ENCODE assay signal across 8 cellular contexts in the genomic region with DNA sequence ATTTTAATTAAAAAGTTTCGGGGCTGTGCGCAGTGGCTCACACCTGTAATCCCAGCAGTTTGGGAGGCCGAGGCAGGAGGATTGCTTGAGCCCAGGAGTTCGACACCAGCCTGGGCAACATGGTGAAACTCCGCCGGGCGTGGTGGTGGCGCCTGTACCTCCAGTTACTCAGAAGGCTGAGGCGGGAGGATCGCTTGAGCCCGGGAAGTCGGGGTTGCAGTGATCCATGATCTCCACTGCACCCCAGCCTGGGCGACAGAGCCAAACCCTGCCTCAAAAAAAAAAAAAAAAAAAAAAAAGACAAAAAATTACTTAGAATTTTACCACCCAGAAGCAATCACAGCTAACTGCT. TPM values are rescaled to one million over a fixed set of nuclear protein-coding genes. Genes with fewer than 3 reads are reported as not detected.
DNase-seq lines count a peak whose midpoint lies in the region; ATAC-seq and TF ChIP-seq lines count a peak whose summit lies in the region.
"Not testable (repeated sequence)": the region's sequence is repeated elsewhere in the genome, so short reads cannot be mapped to it uniquely, and the experiment has no call there.

No MANE protein-coding gene starts in this region.

- CTCF ChIA-PET in Calu3 (lab: Charles Lee), result interaction anchor here (0.6 to 1.3 kb wide), 13 partner anchors 10 to 1470 kb away, joined by 3 to 14 read pairs (median 6); no protein-coding TSS in a partner anchor

- peaks cover 33% of the 10 kb centered on the region for H3K36me3 ChIP-seq in MG63
- H3K36me3 ChIP-seq in adipocyte (ENCODE audit: control insufficient read depth, insufficient read depth, low read length, severe bottlenecking), result peaks cover 22% of the 10 kb centered on the region
- not testable (repeated sequence) for H3K36me3 ChIP-seq in ovary
- peaks cover 13% of the 10 kb centered on the region for H3K36me3 ChIP-seq in thoracic aorta

- not testable (repeated sequence) for ATAC-seq in left colon; thoracic aorta (ENCODE audit: insufficient number of reproducible peaks, low FRiP score, low read depth)

- not testable (repeated sequence) for H3K9me3 ChIP-seq in MG63; adipocyte (ENCODE audit: control insufficient read depth, low read length); ovary; thoracic aorta

- not testable (repeated sequence) for H3K27me3 ChIP-seq in MG63; adipocyte (replicated peaks; ENCODE audit: control insufficient read depth, insufficient read depth, low read length); ovary; thoracic aorta (replicated peaks; ENCODE audit: insufficient read depth)

- BruUV-seq in Calu3 (replicated peaks; lab: Mats Ljungman, UMichigan), result TSS peak; percentile 99

- DNase-seq in Calu3; MG63; adipocyte (ENCODE audit: low read depth); epithelial cell of proximal tubule (ENCODE audit: low read depth); thoracic aorta (ENCODE audit: low spot score): not testable (repeated sequence)
- DNase-seq in T-helper 9 cell (peak; percentile 10), left colon (peak; percentile 39 to 60), ovary (peak in 4 of 5 donors; percentile 45 to 60 (median 55))

- not testable (repeated sequence) for H3K4me1 ChIP-seq in adipocyte (ENCODE audit: control insufficient read depth, insufficient read depth, low read length); ovary (ENCODE audit: insufficient read depth)
- H3K4me1 ChIP-seq in thoracic aorta (ENCODE audit: control insufficient read depth in 1 of 2, low read depth in 2 of 2), result peaks cover 4 to 14% of the 10 kb centered on the region in 2 donors

- not testable (repeated sequence) for TF ChIP-seq POLR2A in ovary (IDR thresholded peaks at IDR 0.05)

- not testable (repeated sequence) for TF ChIP-seq EP300 in ovary (IDR thresholded peaks at IDR 0.05)

- peaks cover 14% of the 10 kb centered on the region for H3K4me1 Mint-ChIP-seq in Calu3 (ENCODE audit: low read depth, unreplicated experiment)

- peak overlapping the region in 1 of 2 donors; percentile 52 for H3K27ac ChIP-seq in ovary
- peak overlapping the region; percentile 2 to 71 for H3K27ac ChIP-seq in thoracic aorta

- H3K9me3 Mint-ChIP-seq in Calu3 (ENCODE audit: low read depth, unreplicated experiment), result not testable (repeated sequence)

- H3K27me3 Mint-ChIP-seq in Calu3 (ENCODE audit: unreplicated experiment), result not testable (repeated sequence)

- not testable (repeated sequence) for TF ChIP-seq CTCF in Calu3 (IDR thresholded peaks at IDR 0.05; ENCODE audit: unreplicated experiment); epithelial cell of proximal tubule (conservative IDR thresholded peaks at IDR 0.05; ENCODE audit: low read depth, low read length); ovary (IDR thresholded peaks at IDR 0.05); thoracic aorta (IDR thresholded peaks at IDR 0.05)

- WGBS in ovary, 3 donors, result 53 to 58% (median 55%) methylated on average over 13 of the region's 13 CpGs

- intact Hi-C loops in Calu3 (cut with micrococcal nuclease; ENCODE audit: unreplicated experiment) (loop anchor here (2.0 kb wide), 1 partner anchor 32 kb away; no protein-coding TSS in a partner anchor), left colon (cut with DNase I, micrococcal nuclease) (loop anchor here (5.0 kb wide), 1 partner anchor 86 kb away; no protein-coding TSS in a partner anchor), ovary (cut with DNase I) (loop anchor here in 3 of 4 donors (1.0 to 5.0 kb wide), 2 partner anchors 86 kb away; no protein-coding TSS in a partner anchor)

- peak overlapping the region; percentile 86 for H3K4me3 ChIP-seq in MG63
- H3K4me3 ChIP-seq in adipocyte (ENCODE audit: low read length), result peak overlapping the region; percentile 99
- peak overlapping the region; percentile 90 for H3K4me3 ChIP-seq in epithelial cell of proximal tubule (ENCODE audit: low read depth, low read length)
- not testable (repeated sequence) for H3K4me3 ChIP-seq in ovary
- peak overlapping the region; percentile 89 for H3K4me3 ChIP-seq in thoracic aorta

- H3K27ac Mint-ChIP-seq in Calu3 (ENCODE audit: unreplicated experiment), result peak overlapping the region; percentile 96

- peak overlapping the region; percentile 95 for H3K4me3 Mint-ChIP-seq in Calu3 (ENCODE audit: low read depth, unreplicated experiment)

- peak overlapping the region; percentile 95 for H3K9ac ChIP-seq in adipocyte (ENCODE audit: low read length)

- peaks cover 45% of the 10 kb centered on the region for H3K36me3 Mint-ChIP-seq in Calu3 (ENCODE audit: insufficient read depth, unreplicated experiment)

RNA-seq across cellular contexts. Expression of a gene that starts 0.5 kb away (rescaled TPM):
- total RNA-seq in Calu3 (2022), result 87.3 and 96.0 TPM in 2 replicates
- 67.0 and 84.4 TPM in 2 replicates for total RNA-seq in MG63 (2014; rRNA removed; shearing (Covaris generic); ENCODE audit: low replicate concordance)
- total RNA-seq in epithelial cell of proximal tubule, result 34.2 and 42.8 TPM in 2 replicates
- 10 to 100 TPM; 28.3 TPM for total RNA-seq in left colon
- 10 to 100 TPM; 30.4 to 44.9 (median 36.8) TPM for total RNA-seq in ovary
- polyA plus RNA-seq in ovary, result 10 to 100 TPM; 33.7 to 39.5 TPM
- total RNA-seq in thoracic aorta, result 10 to 100 TPM; 35.3 to 35.9 TPM

RNA-seq across cellular contexts. Expression of a gene that starts 30.6 kb away (rescaled TPM):
- 147 and 155 TPM in 2 replicates for total RNA-seq in Calu3 (2022)
- total RNA-seq in MG63 (2014; rRNA removed; shearing (Covaris generic); ENCODE audit: low replicate concordance), result 80.1 and 94.3 TPM in 2 replicates
- total RNA-seq in epithelial cell of proximal tubule, result 58.6 and 76.0 TPM in 2 replicates
- 10 to 100 TPM; 82.3 to 96.2 TPM for total RNA-seq in left colon
- total RNA-seq in ovary, result 10 to 100 TPM; 41.5 to 77.2 (median 70.5) TPM
- polyA plus RNA-seq in ovary, result 100 to 1,000 TPM in 1 of 2 donors, 10 to 100 TPM in 1; 37.2 to 113 TPM
- 10 to 100 TPM; 54.0 to 94.2 TPM for total RNA-seq in thoracic aorta

RNA-seq across cellular contexts. Expression of a gene that starts 59.1 kb away (rescaled TPM):
- 94.1 and 156 TPM in 2 replicates for total RNA-seq in Calu3 (2022)
- total RNA-seq in MG63 (2014; rRNA removed; shearing (Covaris generic); ENCODE audit: low replicate concordance), result 29.6 and 34.3 TPM in 2 replicates
- 16.0 and 16.4 TPM in 2 replicates for total RNA-seq in epithelial cell of proximal tubule
- 10 to 100 TPM; 28.5 to 29.8 TPM for total RNA-seq in left colon
- 10 to 100 TPM; 17.6 to 29.7 (median 23.5) TPM for total RNA-seq in ovary
- polyA plus RNA-seq in ovary, result 10 to 100 TPM in 1 of 2 donors, 1 to 10 TPM in 1; 9.2 to 38.1 TPM
- 10 to 100 TPM; 65.3 to 74.7 TPM for total RNA-seq in thoracic aorta
